In the genomic region with DNA sequence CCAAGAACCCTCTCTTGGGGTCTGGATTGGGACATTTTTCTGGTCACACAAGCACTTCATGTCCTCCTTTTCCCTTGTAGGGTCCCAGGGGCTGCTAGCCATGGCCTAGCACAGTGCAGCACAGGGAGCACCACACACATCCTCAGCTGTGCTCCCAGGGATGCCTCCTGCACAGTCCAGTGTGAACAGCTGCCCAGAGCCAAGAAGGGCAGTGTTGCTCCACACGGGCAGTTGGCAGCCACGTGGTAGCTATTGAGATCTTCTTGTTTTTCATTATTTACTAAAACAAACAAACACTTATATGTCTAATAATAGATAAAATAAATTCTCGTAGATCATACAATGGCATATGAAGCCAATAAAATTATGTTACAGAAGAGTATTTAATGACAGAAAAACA, we compare ENCODE assay signal across 24 cellular contexts.
"Had no signal": no experiment of that assay in that cellular context is flagged by ENCODE, and none has a peak within 500 bp of the region (broad histone marks: within the 10 kb centered on the region; RNA-seq: fewer than 3 reads in every experiment).

No MANE protein-coding gene starts in this region.

- H3K9me3 Mint-ChIP-seq: T-cell had no signal

- H3K36me3 Mint-ChIP-seq: T-cell had no signal

- H3K9me3 ChIP-seq: SK-N-SH had no signal

- DNase-seq: IMR-90, Karpas-422, KG1, MV-4-11, NCI-H1048, NCI-H1105, NCI-H1417, NCI-H1436 treated with DMSO at 0.1 percent for 48 hours, NCI-H1694, NCI-H1930, NCI-H2081, NCI-H2107, NCI-H2171, NCI-H226, NCI-H446 treated with DMSO at 0.1 percent for 48 hours, NCI-H510A treated with DMSO at 0.1 percent for 48 hours, NCI-H526, NCI-H82, Right ventricle myocardium superior, RPMI8226, SIG-M5, SK-N-SH, SW 1271, T-cell had no signal

- H3K4me2 ChIP-seq: SK-N-SH had no signal

- H3K27ac Mint-ChIP-seq: T-cell had no signal

- H3K4me3 Mint-ChIP-seq: T-cell had no signal

- ATAC-seq: T-cell had no signal

- H3K9ac ChIP-seq: SK-N-SH had no signal
